28 cellular contexts compared by ENCODE assay signal in the genomic region with DNA sequence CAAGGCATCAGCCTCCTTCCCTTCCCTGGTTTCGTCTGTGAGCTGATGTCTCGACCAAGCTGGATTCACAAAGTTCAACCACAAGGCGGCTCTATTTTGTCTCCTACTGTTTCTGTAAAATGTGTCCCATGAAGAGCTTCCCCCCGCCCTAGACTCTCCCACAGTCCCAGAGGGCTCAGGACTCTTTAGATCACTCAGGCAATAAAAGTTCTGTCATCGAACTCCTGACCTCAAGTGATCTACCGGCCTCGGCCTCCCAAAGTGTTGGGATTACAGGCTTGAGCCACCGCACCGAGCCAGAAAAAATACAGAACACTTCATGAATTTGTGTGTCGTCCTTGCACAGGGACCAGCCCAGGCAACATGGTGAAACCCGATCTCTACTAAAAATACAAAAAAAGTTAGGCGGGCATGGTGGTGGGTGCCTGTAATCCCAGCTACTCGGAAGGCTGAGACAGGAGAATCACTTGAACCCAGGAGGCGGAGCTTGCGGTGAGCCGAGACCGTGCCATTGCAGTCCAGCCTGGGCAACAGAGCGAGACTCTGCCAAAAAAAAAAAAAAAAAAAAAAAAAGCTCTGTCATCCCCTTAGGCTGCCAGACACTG.
DNase-seq lines count a peak whose midpoint lies in the region; ATAC-seq and TF ChIP-seq lines count a peak whose summit lies in the region.
"Had no signal": no experiment of that assay in that cellular context is flagged by ENCODE, and none has a peak within 500 bp of the region (broad histone marks: within the 10 kb centered on the region; RNA-seq: fewer than 3 reads in every experiment).

No MANE protein-coding gene starts in this region.

- no peak overlapping the region for H3K27ac ChIP-seq in SJCRH30
- no peak overlapping the region for H3K27ac ChIP-seq in vagina
- H3K27ac ChIP-seq: epithelial cell of prostate, prostate gland, transverse colon had no signal

- no peak for TF ChIP-seq POLR2A in vagina (IDR thresholded peaks at IDR 0.05)
- TF ChIP-seq POLR2A in erythroblast (IDR thresholded peaks at IDR 0.05; ENCODE audit: low read length): no peak

- H3K4me3 ChIP-seq in SJCRH30: no peak overlapping the region
- no peak overlapping the region for H3K4me3 ChIP-seq in vagina
- H3K4me3 ChIP-seq: prostate gland, transverse colon had no signal

- no peaks in the 10 kb centered on the region for H3K9me3 ChIP-seq in SJCRH30 (replicated peaks)
- H3K9me3 ChIP-seq in vagina: no peaks in the 10 kb centered on the region
- H3K9me3 ChIP-seq: prostate gland, SK-N-SH, transverse colon had no signal

- ATAC-seq in HG02973 (IDR thresholded peaks at IDR 0.05; ENCODE audit: unreplicated experiment): no peak
- ATAC-seq: activated CD8-positive, alpha-beta T cell treated with anti-CD3 and anti-CD28 coated beads for 36 hours; left lobe of liver had no signal

- no peaks in the 10 kb centered on the region for H3K36me3 ChIP-seq in SJCRH30
- H3K36me3 ChIP-seq in vagina: no peaks in the 10 kb centered on the region
- H3K36me3 ChIP-seq: prostate gland, transverse colon had no signal

- DNase-seq in activated CD8-positive, alpha-beta memory T cell treated with anti-CD3 and anti-CD28 coated beads for 24 hours: peak; percentile 19
- DNase-seq in activated CD8-positive, alpha-beta memory T cell treated with anti-CD3 and anti-CD28 coated beads, Interleukin-2, amount 50 U/mL, for 4 hours: no peak
- DNase-seq in SJCRH30: peak; percentile 68 to 86
- peak; percentile 60 for DNase-seq in left kidney (ENCODE audit: low read depth, low spot score)
- peak; percentile 37 to 49 for DNase-seq in vagina (ENCODE audit: extremely low spot score in 2 of 2)
- DNase-seq in occipital lobe (lab: John Stamatoyannopoulos, UW): no peak
- DNase-seq in erythroblast (lab: John Stamatoyannopoulos, UW): no peak
- DNase-seq: activated CD4-positive, CD25-positive, alpha-beta regulatory T cell; activated CD8-positive, alpha-beta T cell treated with anti-CD3 and anti-CD28 coated beads for 36 hours; activated gamma-delta T cell treated with Interleukin-2 at 50 U/mL for 16 hours; activated naive CD8-positive, alpha-beta T cell treated with anti-CD3 and anti-CD28 coated beads, Interleukin-2, amount 10 ng/mL, durations not matched to agents 7 days and 5 days; Calu3; CD4-positive, CD25-positive, alpha-beta regulatory T cell; DMS79; effector CD8-positive, alpha-beta T cell; GF-D8; mesenchymal stem cell; NCI-H1048; NCI-H1694; NCI-H82; RPMI8226; stimulated activated CD4-positive, alpha-beta T cell treated with anti-CD3 and anti-CD28 coated beads, Interleukin-4, amount 100 ng/mL, for 24 hours; transverse colon had no signal

- H3K27me3 ChIP-seq in SJCRH30 (no peaks in the 10 kb centered on the region), vagina (no peaks in the 10 kb centered on the region)

- TF ChIP-seq CTCF in vagina (IDR thresholded peaks at IDR 0.05): no peak

- intact Hi-C loops in vagina (cut with DNase I): no loop called here

- H3K4me1 ChIP-seq in SJCRH30: peaks cover 11% of the 10 kb centered on the region
- H3K4me1 ChIP-seq in vagina: peaks cover 8% of the 10 kb centered on the region
- H3K4me1 ChIP-seq: prostate gland, transverse colon had no signal

Comparison
In these comparisons a context has a peak if more than half of its experiments do, and no peak if none do; other contexts are left out.
1. DNase-seq: peak in activated CD8-positive, alpha-beta memory T cell treated with anti-CD3 and anti-CD28 coated beads for 24 hours (single experiment), SJCRH30 (2 of 2), left kidney (single experiment) and vagina (2 of 2); none in activated CD8-positive, alpha-beta memory T cell treated with anti-CD3 and anti-CD28 coated beads, Interleukin-2, amount 50 U/mL, for 4 hours (single experiment), occipital lobe (single experiment) and erythroblast (0 of 2).